Comparison of ENCODE assay signal across 9 cellular contexts in the genomic region with DNA sequence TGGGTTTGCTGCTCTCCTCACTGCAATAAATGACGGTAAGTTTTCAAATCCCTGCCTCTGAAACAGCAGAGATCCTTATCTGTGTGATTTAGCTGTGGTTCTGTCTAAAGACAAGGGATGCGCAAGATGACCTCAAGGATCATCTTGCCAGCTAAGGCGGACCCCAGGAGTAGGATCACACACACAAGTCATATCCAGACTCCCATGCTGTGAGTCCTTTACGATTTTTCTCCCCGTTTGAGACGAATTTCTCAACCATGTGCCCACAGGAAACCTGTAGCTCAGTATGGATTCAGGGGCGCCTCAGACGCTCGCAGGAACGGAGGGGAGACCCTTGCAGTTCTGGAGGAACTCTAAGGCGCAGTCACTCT. TPM values are rescaled to one million over a fixed set of nuclear protein-coding genes. Genes with fewer than 3 reads are reported as not detected.
DNase-seq lines count a peak whose midpoint lies in the region; ATAC-seq and TF ChIP-seq lines count a peak whose summit lies in the region.
"Had no signal": no experiment of that assay in that cellular context is flagged by ENCODE, and none has a peak within 500 bp of the region (broad histone marks: within the 10 kb centered on the region; RNA-seq: fewer than 3 reads in every experiment).

No MANE protein-coding gene starts in this region.

- 0 to 1% methylated on average over 6 to 11 of the region's 11 CpGs for WGBS in endodermal cell (ENCODE audit: insufficient coverage in 1 of 2, insufficient read length in 1 of 2), 2 experiments

- no peaks in the 10 kb centered on the region for H3K9me3 ChIP-seq in endodermal cell (ENCODE audit: control insufficient read depth, low read length)

- H3K4me1 Mint-ChIP-seq in endodermal cell, result peaks cover 7% of the 10 kb centered on the region
- peaks cover 4 to 9% (median 5%) of the 10 kb centered on the region in 4 donors for H3K4me1 Mint-ChIP-seq in naive thymus-derived CD8-positive, alpha-beta T cell

- peak in 1 of 2 donors; percentile 50 for ATAC-seq in naive thymus-derived CD8-positive, alpha-beta T cell
- ATAC-seq in GM21528 (IDR thresholded peaks at IDR 0.05; ENCODE audit: low FRiP score, unreplicated experiment), result no peak

- peaks cover 10% of the 10 kb centered on the region for H3K36me3 ChIP-seq in endodermal cell (ENCODE audit: control insufficient read depth, insufficient read depth, low read length)

- no peaks in the 10 kb centered on the region for H3K27me3 ChIP-seq in endodermal cell (ENCODE audit: control insufficient read depth, insufficient read depth, low read length, poor library complexity, severe bottlenecking)

- peak overlapping the region; percentile 95 for H3K9ac ChIP-seq in endodermal cell (ENCODE audit: extremely low read depth, low read length, poor library complexity, severe bottlenecking)

- peak overlapping the region; percentile 96 for H3K27ac Mint-ChIP-seq in endodermal cell
- peak overlapping the region in 9 of 10 donors; percentile 92 to 100 (median 100) for H3K27ac Mint-ChIP-seq in naive thymus-derived CD8-positive, alpha-beta T cell

- TF ChIP-seq CTCF in GM12864 (IDR thresholded peaks at IDR 0.05; ENCODE audit: low read depth, low read length, missing control alignments) (no peak), endodermal cell (conservative IDR thresholded peaks at IDR 0.05) (no peak)

- H3K4me3 ChIP-seq in GM12864 (ENCODE audit: low read depth, low read length) (peak overlapping the region; percentile 89), endodermal cell (ENCODE audit: low read length) (peak overlapping the region; percentile 93)

- H3K4me3 Mint-ChIP-seq in endodermal cell, result peak overlapping the region; percentile 83
- peak overlapping the region in 3 of 10 donors; percentile 94 to 99 (median 99) for H3K4me3 Mint-ChIP-seq in naive thymus-derived CD8-positive, alpha-beta T cell
- H3K4me3 Mint-ChIP-seq: activated T-cell treated with anti-CD3 and anti-CD28 coated beads, Interleukin-2, amount 50 U/mL, for 4 hours had no signal

- H3K27me3 Mint-ChIP-seq in endodermal cell (ENCODE audit: insufficient read depth), result peaks cover 2% of the 10 kb centered on the region
- peaks cover 0 to 5% (median 1%) of the 10 kb centered on the region in 5 donors for H3K27me3 Mint-ChIP-seq in naive thymus-derived CD8-positive, alpha-beta T cell

- POLR2A ChIA-PET in HEK293T (lab: Yijun Ruan, JAX), result interaction anchor here (0.8 to 2.7 kb wide), 21 partner anchors 9 to 213 kb away, joined by 3 to 15 read pairs (median 5); a partner anchor contains a TSS
- POLR2A ChIA-PET in naive thymus-derived CD8-positive, alpha-beta T cell (lab: Charles Lee), result interaction anchor here (0.6 to 3.8 kb wide), 13 partner anchors 9 to 271 kb away, joined by 3 to 20 read pairs (median 4); a partner anchor contains a TSS

- H3K36me3 Mint-ChIP-seq in endodermal cell (ENCODE audit: low read depth), result no peaks in the 10 kb centered on the region
- no peaks in the 10 kb centered on the region for H3K36me3 Mint-ChIP-seq in naive thymus-derived CD8-positive, alpha-beta T cell

- no peak overlapping the region for H3K27ac ChIP-seq in endodermal cell (ENCODE audit: low read depth, low read length)

- no peaks in the 10 kb centered on the region for H3K4me1 ChIP-seq in endodermal cell (ENCODE audit: control insufficient read depth, insufficient read depth, low read length)

- H3K9me3 Mint-ChIP-seq in endodermal cell, result no peaks in the 10 kb centered on the region
- no peaks in the 10 kb centered on the region for H3K9me3 Mint-ChIP-seq in naive thymus-derived CD8-positive, alpha-beta T cell
- H3K9me3 Mint-ChIP-seq: activated T-cell treated with anti-CD3 and anti-CD28 coated beads, Interleukin-2, amount 50 U/mL, for 4 hours had no signal

- DNase-seq in GM12864 (ENCODE audit: low read depth) (no peak), HEK293T (ENCODE audit: extremely low spot score) (peak; percentile 34), RPMI7951 (ENCODE audit: low read depth) (peak; percentile 61), endodermal cell (no peak), NCI-H1694 (lab: John Stamatoyannopoulos, UW) (no peak), middle frontal gyrus (ENCODE audit: extremely low spot score, low spot score) (no peak)
- no peak for DNase-seq in naive thymus-derived CD8-positive, alpha-beta T cell

- CTCF ChIA-PET in HEK293T (lab: Yijun Ruan, JAX), result interaction anchor here (0.5 to 1.3 kb wide), 4 partner anchors 10 to 141 kb away, joined by 3 read pairs; no protein-coding TSS in a partner anchor

TF ChIP-seq in HEK293T, 16 proteins besides CTCF, POLR2A, EP300 and RAD21:
- TF ChIP-seq ELF4 (IDR thresholded peaks at IDR 0.05) (no peak), L3MBTL2 (conservative IDR thresholded peaks at IDR 0.05) (no peak), BHLHE40 (IDR thresholded peaks at IDR 0.05; ENCODE audit: borderline replicate concordance) (no peak), ARNT (IDR thresholded peaks at IDR 0.05) (no peak), FOXK2 (IDR thresholded peaks at IDR 0.05) (no peak), FOXA1 (IDR thresholded peaks at IDR 0.05) (no peak), FOXM1 (IDR thresholded peaks at IDR 0.05; ENCODE audit: borderline replicate concordance) (no peak), ZNF384 (IDR thresholded peaks at IDR 0.05) (no peak), NFRKB (IDR thresholded peaks at IDR 0.05) (no peak), SUZ12 (IDR thresholded peaks at IDR 0.05) (no peak), TARDBP (IDR thresholded peaks at IDR 0.05) (no peak), HDGF (IDR thresholded peaks at IDR 0.05; ENCODE audit: borderline replicate concordance) (no peak), CTBP1 (IDR thresholded peaks at IDR 0.05; ENCODE audit: borderline replicate concordance) (no peak), SP1 (IDR thresholded peaks at IDR 0.05) (no peak), LEF1 (IDR thresholded peaks at IDR 0.05; ENCODE audit: borderline replicate concordance) (no peak)
- TF ChIP-seq, protein P1, sequence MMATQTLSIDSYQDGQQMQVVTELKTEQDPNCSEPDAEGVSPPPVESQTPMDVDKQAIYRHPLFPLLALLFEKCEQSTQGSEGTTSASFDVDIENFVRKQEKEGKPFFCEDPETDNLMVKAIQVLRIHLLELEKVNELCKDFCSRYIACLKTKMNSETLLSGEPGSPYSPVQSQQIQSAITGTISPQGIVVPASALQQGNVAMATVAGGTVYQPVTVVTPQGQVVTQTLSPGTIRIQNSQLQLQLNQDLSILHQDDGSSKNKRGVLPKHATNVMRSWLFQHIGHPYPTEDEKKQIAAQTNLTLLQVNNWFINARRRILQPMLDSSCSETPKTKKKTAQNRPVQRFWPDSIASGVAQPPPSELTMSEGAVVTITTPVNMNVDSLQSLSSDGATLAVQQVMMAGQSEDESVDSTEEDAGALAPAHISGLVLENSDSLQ (IDR thresholded peaks at IDR 0.05), result no peak

RNA-seq across cellular contexts. Expression of a gene that starts 11.1 kb away (rescaled TPM):
- 88.8 and 93.3 TPM in 2 replicates for total RNA-seq in RPMI7951 (2014; rRNA removed; shearing (Covaris generic))
- total RNA-seq in endodermal cell, result 100 to 1,000 TPM; 159 to 213 TPM
- 157 TPM for polyA plus RNA-seq in endodermal cell (2013, experiment 1 of 2)
- polyA plus RNA-seq in endodermal cell (2013, experiment 2 of 2), result 131 TPM
- 100 to 1,000 TPM in 1 of 2 experiments, 10 to 100 TPM in 1; 97.5 to 108 TPM for total RNA-seq in naive thymus-derived CD8-positive, alpha-beta T cell
- polyA plus RNA-seq in naive thymus-derived CD8-positive, alpha-beta T cell, result 10 to 100 TPM; 55.0 to 80.1 (median 68.7) TPM

RNA-seq across cellular contexts. Expression of a gene that starts 30.2 kb away (rescaled TPM):
- total RNA-seq in RPMI7951 (2014; rRNA removed; shearing (Covaris generic)), result 1.2 and 1.3 TPM in 2 replicates
- total RNA-seq in endodermal cell, result 1 to 10 TPM; 3.8 to 4.8 TPM
- 6.2 TPM for polyA plus RNA-seq in endodermal cell (2013, experiment 1 of 2)
- polyA plus RNA-seq in endodermal cell (2013, experiment 2 of 2), result 4.3 TPM
- 1 to 10 TPM; 7.5 to 9.8 TPM for total RNA-seq in naive thymus-derived CD8-positive, alpha-beta T cell
- polyA plus RNA-seq in naive thymus-derived CD8-positive, alpha-beta T cell, result 1 to 10 TPM; 3.2 to 5.3 (median 3.3) TPM

RNA-seq across cellular contexts. Expression of a gene that starts 30.3 kb away (rescaled TPM):
- total RNA-seq in RPMI7951 (2014; rRNA removed; shearing (Covaris generic)), result 119 and 120 TPM in 2 replicates
- total RNA-seq in endodermal cell, result 10 to 100 TPM; 43.1 to 69.4 TPM
- polyA plus RNA-seq in endodermal cell (2013, experiment 1 of 2), result 75.7 TPM
- polyA plus RNA-seq in endodermal cell (2013, experiment 2 of 2), result 65.9 TPM
- 10 to 100 TPM; 28.9 to 31.1 TPM for total RNA-seq in naive thymus-derived CD8-positive, alpha-beta T cell
- 10 to 100 TPM; 43.9 to 65.1 (median 61.7) TPM for polyA plus RNA-seq in naive thymus-derived CD8-positive, alpha-beta T cell

RNA-seq across cellular contexts. Expression of a gene that starts 48.0 kb away (rescaled TPM):
- 0.10 TPM in 1 of 2 replicates, not detected in the other for total RNA-seq in RPMI7951 (2014; rRNA removed; shearing (Covaris generic))
- 1 to 10 TPM; 2.5 to 3.7 TPM for total RNA-seq in endodermal cell
- 2.0 TPM for polyA plus RNA-seq in endodermal cell (2013, experiment 1 of 2)
- 1.7 TPM for polyA plus RNA-seq in endodermal cell (2013, experiment 2 of 2)
- 10 to 100 TPM; 12.7 to 15.1 TPM for total RNA-seq in naive thymus-derived CD8-positive, alpha-beta T cell
- 1 to 10 TPM in 2 of 3 donors, under 1 TPM in 1; 0.46 to 1.5 (median 1.5) TPM for polyA plus RNA-seq in naive thymus-derived CD8-positive, alpha-beta T cell

RNA-seq across cellular contexts. Expression of a gene that starts 50.5 kb away (rescaled TPM):
- total RNA-seq in RPMI7951 (2014; rRNA removed; shearing (Covaris generic)), result 15.1 and 17.7 TPM in 2 replicates
- total RNA-seq in endodermal cell, result 100 to 1,000 TPM in 1 of 2 donors, 10 to 100 TPM in 1; 83.6 to 117 TPM
- polyA plus RNA-seq in endodermal cell (2013, experiment 1 of 2), result 35.7 TPM
- polyA plus RNA-seq in endodermal cell (2013, experiment 2 of 2), result 34.4 TPM
- under 1 TPM in 1 of 2 experiments, not detected in 1; 0.47 TPM for total RNA-seq in naive thymus-derived CD8-positive, alpha-beta T cell
- under 1 TPM; 0.09 to 0.54 (median 0.30) TPM for polyA plus RNA-seq in naive thymus-derived CD8-positive, alpha-beta T cell

Comparison
In these comparisons a context has a peak if more than half of its experiments do, and no peak if none do; other contexts are left out.
1. DNase-seq: peak in HEK293T (single experiment) and RPMI7951 (single experiment); none in GM12864 (single experiment), endodermal cell (single experiment), naive thymus-derived CD8-positive, alpha-beta T cell (0 of 10), NCI-H1694 (single experiment) and middle frontal gyrus (single experiment).